Comparison of ENCODE assay signal across 24 cellular contexts in genomic region chr13:86945596-86945995, GRCh38.
DNase-seq lines count a peak whose midpoint lies in the region; ATAC-seq, FAIRE-seq and TF ChIP-seq lines count a peak whose summit lies in the region.
"Had no signal": no experiment of that assay in that cellular context is flagged by ENCODE, and none has a peak within 500 bp of the region (broad histone marks: within the 10 kb centered on the region; RNA-seq: fewer than 3 reads in every experiment).

No MANE protein-coding gene starts in this region.

- DNase-seq in D721Med (ENCODE audit: insufficient read length, low spot score) = no peak
- no peak for DNase-seq in Karpas-422
- DNase-seq in amniotic epithelial cell (ENCODE audit: low read depth) = peak; percentile 34
- no peak for DNase-seq in left lobe of liver (ENCODE audit: low spot score)
- no peak for DNase-seq in spleen
- DNase-seq in upper lobe of left lung = no peak
- DNase-seq in SKM-1 treated with dmso at 0.1 percent for 144 hours (lab: John Stamatoyannopoulos, UW; ENCODE audit: unreplicated experiment) = no peak
- no peak for DNase-seq in ureter (ENCODE audit: low spot score)
- DNase-seq: AML-193; C1 segment of cervical spinal cord; CD8-positive, alpha-beta T cell; GDM1; GM23248; HCEC 1CT; KBM-7; NCI-H187; NCI-H2227 treated with DMSO at 0.1 percent for 48 hours; NCI-H510A treated with DMSO at 0.1 percent for 48 hours; NCI-H774; NK-92 treated with Interleukin-12 subunit alpha and Interleukin-12 subunit beta, amount 100 ng/mL, for 24 hours; SIG-M5; SK-N-SH had no signal

- peak; percentile 6 for FAIRE-seq in D721Med (lab: Jason Lieb, UNC)

- H3K36me3 ChIP-seq in Karpas-422 (ENCODE audit: insufficient read depth, low read length) (no peaks in the 10 kb centered on the region), spleen (no peaks in the 10 kb centered on the region), upper lobe of left lung (no peaks in the 10 kb centered on the region)

- H3K4me2 ChIP-seq in Karpas-422 (ENCODE audit: low read depth, low read length, poor library complexity, severe bottlenecking) = no peak overlapping the region
- H3K4me2 ChIP-seq: SK-N-SH had no signal

- H3K9me3 ChIP-seq in Karpas-422 (ENCODE audit: low read length) (peaks cover 2% of the 10 kb centered on the region; the same call in 1 of the 2 replicates), spleen (peaks cover 0 to 16% (median 0%) of the 10 kb centered on the region in 8 donors), upper lobe of left lung (no peaks in the 10 kb centered on the region)
- H3K9me3 ChIP-seq: SK-N-SH had no signal

- H3K9me2 ChIP-seq in Karpas-422 (replicated peaks; ENCODE audit: insufficient read depth, low read length) = no peaks in the 10 kb centered on the region

- no peaks in the 10 kb centered on the region for H4K20me1 ChIP-seq in Karpas-422 (ENCODE audit: insufficient read depth, low read depth, low read length)

- no peak for TF ChIP-seq EP300 in upper lobe of left lung (IDR thresholded peaks at IDR 0.05)

- intact Hi-C loops in spleen (cut with DNase I; ENCODE audit: low total_unique reads) = no loop called here

- H2AFZ ChIP-seq in Karpas-422 (ENCODE audit: low read length) = peak overlapping the region; percentile 26; the same call in 1 of the 2 replicates
- H2AFZ ChIP-seq: GM23248 had no signal

- TF ChIP-seq CTCF in D721Med (IDR thresholded peaks at IDR 0.05; ENCODE audit: insufficient read depth, missing control alignments) (no peak), spleen (IDR thresholded peaks at IDR 0.05 in 8 of 11, conservative IDR thresholded peaks at IDR 0.05 in 3 of 11) (no peak), upper lobe of left lung (IDR thresholded peaks at IDR 0.05) (no peak)

- TF ChIP-seq POLR2A in spleen (IDR thresholded peaks at IDR 0.05) (no peak), upper lobe of left lung (IDR thresholded peaks at IDR 0.05) (no peak)

- H3K27me3 ChIP-seq in Karpas-422 (ENCODE audit: low read length) (no peaks in the 10 kb centered on the region), spleen (replicated peaks in 1 of 7) (no peaks in the 10 kb centered on the region), upper lobe of left lung (no peaks in the 10 kb centered on the region)

- H3K27ac ChIP-seq in Karpas-422 (ENCODE audit: low read length) = no peak overlapping the region
- H3K27ac ChIP-seq in spleen = no peak overlapping the region
- H3K27ac ChIP-seq in upper lobe of left lung = no peak overlapping the region
- H3K27ac ChIP-seq: GM23248, HL-60 had no signal

- no peak overlapping the region for H3K4me3 ChIP-seq in Karpas-422 (ENCODE audit: low read length)
- H3K4me3 ChIP-seq in spleen = no peak overlapping the region
- H3K4me3 ChIP-seq in upper lobe of left lung = no peak overlapping the region
- H3K4me3 ChIP-seq: GM23248 had no signal

- H3K79me2 ChIP-seq in Karpas-422 (ENCODE audit: low read length) = no peaks in the 10 kb centered on the region

- ATAC-seq in left lobe of liver (peak; percentile 38), upper lobe of left lung (ENCODE audit: low FRiP score in 2 of 2) (no peak)
- ATAC-seq: CD8-positive, alpha-beta T cell; Panc1 had no signal

- no peaks in the 10 kb centered on the region for H3K4me1 ChIP-seq in Karpas-422 (ENCODE audit: low read length)
- no peaks in the 10 kb centered on the region for H3K4me1 ChIP-seq in spleen
- H3K4me1 ChIP-seq in upper lobe of left lung = no peaks in the 10 kb centered on the region

- 83 to 93% (median 85%) methylated on average over 2 of the region's 2 CpGs for WGBS in spleen, 5 donors
- 86 to 90% methylated on average over 2 of the region's 2 CpGs for WGBS in upper lobe of left lung, 2 donors

- no peak overlapping the region for H3K9ac ChIP-seq in Karpas-422 (ENCODE audit: low read length)
- H3K9ac ChIP-seq: GM23248, SK-N-SH had no signal
